ENCODE assay signal across 25 cellular contexts in genomic region chr10:130360826-130361311, GRCh38.
A peak's percentile ranks its signal among the peaks of the same experiment; 100 is the strongest.
DNase-seq lines count a peak whose midpoint lies in the region; ATAC-seq and TF ChIP-seq lines count a peak whose summit lies in the region.
"Had no signal": no experiment of that assay in that cellular context is flagged by ENCODE, and none has a peak within 500 bp of the region (broad histone marks: within the 10 kb centered on the region; RNA-seq: fewer than 3 reads in every experiment).

No MANE protein-coding gene starts in this region.

- H3K27ac Mint-ChIP-seq in WTC11: no peak overlapping the region
- H3K27ac Mint-ChIP-seq: B cell; nephron progenitor cell; progenitor cell of endocrine pancreas; stimulated activated naive CD8-positive, alpha-beta T cell treated with anti-CD3 and anti-CD28 coated beads, Interleukin-15, amount 100 ng/mL, for 72 hours had no signal

- no peak overlapping the region for H3K4me3 ChIP-seq in BLaER1 treated with 17β-estradiol and CSF1 and Interleukin-3, amounts not matched to agents 10 nM and 100 nM
- H3K4me3 ChIP-seq: lower lobe of right lung, mucosa of descending colon, upper lobe of left lung had no signal

- no peak overlapping the region for H3K27ac ChIP-seq in BLaER1 treated with 17β-estradiol and CSF1 and Interleukin-3, amounts not matched to agents 10 nM and 100 nM
- H3K27ac ChIP-seq: epithelial cell of prostate, lower lobe of right lung, upper lobe of left lung, WERI-Rb-1 had no signal

- CTCF ChIA-PET in WTC11 (lab: Charles Lee): no interaction called here

- no peaks in the 10 kb centered on the region for H3K27me3 ChIP-seq in BLaER1 treated with 17β-estradiol and CSF1 and Interleukin-3, amounts not matched to agents 10 nM and 100 nM
- H3K27me3 ChIP-seq: upper lobe of left lung had no signal

- no peaks in the 10 kb centered on the region for H4K20me1 ChIP-seq in BLaER1 treated with 17β-estradiol and CSF1 and Interleukin-3, amounts not matched to agents 10 nM and 100 nM

- POLR2A ChIA-PET in WTC11 (lab: Charles Lee): no interaction called here

- H3K36me3 Mint-ChIP-seq in WTC11: peaks cover 83% of the 10 kb centered on the region
- H3K36me3 Mint-ChIP-seq: brain had no signal

- no peaks in the 10 kb centered on the region for H3K9me3 ChIP-seq in BLaER1 treated with 17β-estradiol and CSF1 and Interleukin-3, amounts not matched to agents 10 nM and 100 nM (replicated peaks in 1 of 11)
- H3K9me3 ChIP-seq: lower lobe of right lung, mucosa of descending colon, upper lobe of left lung had no signal

- peak in 2 of 3 experiments; percentile 13 to 41 for DNase-seq in NCI-H1417 (lab: John Stamatoyannopoulos, UW)
- DNase-seq in NCI-H1417 treated with DMSO at 0.1 percent for 48 hours (lab: John Stamatoyannopoulos, UW): no peak
- peak; percentile 65 for DNase-seq in NCI-H2196 (lab: John Stamatoyannopoulos, UW; ENCODE audit: unreplicated experiment)
- DNase-seq in mesenteric fat pad (ENCODE audit: low spot score): peak; percentile 83
- DNase-seq in pons (ENCODE audit: low spot score): no peak
- DNase-seq in WTC11 (ENCODE audit: low spot score): no peak
- DNase-seq: activated gamma-delta T cell treated with Interleukin-2 at 50 U/mL for 16 hours; glutamatergic neuron; kidney; lower lobe of right lung; mucosa of descending colon; NCI-H1694; NCI-H510A; nephron progenitor cell; stimulated activated CD4-positive, alpha-beta T cell treated with anti-CD3 and anti-CD28 coated beads, Interleukin-15, amount 100 ng/mL, for 24 hours; stimulated activated naive CD8-positive, alpha-beta T cell treated with anti-CD3 and anti-CD28 coated beads, Interleukin-15, amount 100 ng/mL, for 72 hours; T-helper 9 cell; upper lobe of left lung; WERI-Rb-1 had no signal

- H3K9me3 Mint-ChIP-seq in WTC11: peaks cover 80% of the 10 kb centered on the region
- H3K9me3 Mint-ChIP-seq: nephron progenitor cell had no signal

- H3K9ac ChIP-seq in BLaER1 treated with 17β-estradiol and CSF1 and Interleukin-3, amounts not matched to agents 10 nM and 100 nM: no peak overlapping the region

- H3K4me2 ChIP-seq in BLaER1 treated with 17β-estradiol and CSF1 and Interleukin-3, amounts not matched to agents 10 nM and 100 nM: peak overlapping the region in 8 of 11 experiments; percentile 9 to 45 (median 26); a peak in 5 of 22 replicates

- peaks cover 15% of the 10 kb centered on the region for H3K27me3 Mint-ChIP-seq in WTC11 (ENCODE audit: low read depth)

- no peak for TF ChIP-seq CTCF in WTC11 (IDR thresholded peaks at IDR 0.05)

- no peak for ATAC-seq in GM19455 (IDR thresholded peaks at IDR 0.05; ENCODE audit: unreplicated experiment)
- ATAC-seq in WTC11: no peak
- ATAC-seq: lower lobe of right lung, mucosa of descending colon had no signal

- peaks cover 0 to 34% (median 16%) of the 10 kb centered on the region in 10 experiments; a peak in 13 of 20 replicates for H3K4me1 ChIP-seq in BLaER1 treated with 17β-estradiol and CSF1 and Interleukin-3, amounts not matched to agents 10 nM and 100 nM
- H3K4me1 ChIP-seq: lower lobe of right lung, upper lobe of left lung had no signal

- H3K36me3 ChIP-seq in BLaER1 treated with 17β-estradiol and CSF1 and Interleukin-3, amounts not matched to agents 10 nM and 100 nM: no peaks in the 10 kb centered on the region
- H3K36me3 ChIP-seq: lower lobe of right lung, upper lobe of left lung, WERI-Rb-1 had no signal

- H3K4me3 Mint-ChIP-seq in WTC11: no peak overlapping the region
- H3K4me3 Mint-ChIP-seq: B cell; brain; nephron progenitor cell; stimulated activated naive CD8-positive, alpha-beta T cell treated with anti-CD3 and anti-CD28 coated beads, Interleukin-15, amount 100 ng/mL, for 72 hours had no signal

- no peaks in the 10 kb centered on the region for H3K4me1 Mint-ChIP-seq in WTC11
- H3K4me1 Mint-ChIP-seq: B cell; stimulated activated naive CD8-positive, alpha-beta T cell treated with anti-CD3 and anti-CD28 coated beads, Interleukin-15, amount 100 ng/mL, for 72 hours had no signal

TF ChIP-seq in WTC11, 78 proteins besides CTCF, POLR2A, EP300 and RAD21:
- TF ChIP-seq ZNF532 (CRISPR knock-in tag; IDR thresholded peaks at IDR 0.05; ENCODE audit: borderline replicate concordance): no peak
- no peak for TF ChIP-seq USF1 (CRISPR knock-in tag; IDR thresholded peaks at IDR 0.05)
- no peak for TF ChIP-seq ZBTB43 (CRISPR knock-in tag; IDR thresholded peaks at IDR 0.05)
- no peak for TF ChIP-seq PRDM15 (CRISPR knock-in tag; IDR thresholded peaks at IDR 0.05)
- TF ChIP-seq USF2 (CRISPR knock-in tag; IDR thresholded peaks at IDR 0.05): no peak
- TF ChIP-seq ZNF219 (CRISPR knock-in tag; IDR thresholded peaks at IDR 0.05; ENCODE audit: borderline replicate concordance): no peak

Comparison
In these comparisons a context has a peak if more than half of its experiments do, and no peak if none do; other contexts are left out.
1. DNase-seq: peak in NCI-H1417 (2 of 3), NCI-H2196 (single experiment) and mesenteric fat pad (single experiment); none in NCI-H1417 treated with DMSO at 0.1 percent for 48 hours (single experiment), pons (single experiment) and WTC11 (single experiment).